Comparison of ENCODE assay signal across 8 cellular contexts in the genomic region with DNA sequence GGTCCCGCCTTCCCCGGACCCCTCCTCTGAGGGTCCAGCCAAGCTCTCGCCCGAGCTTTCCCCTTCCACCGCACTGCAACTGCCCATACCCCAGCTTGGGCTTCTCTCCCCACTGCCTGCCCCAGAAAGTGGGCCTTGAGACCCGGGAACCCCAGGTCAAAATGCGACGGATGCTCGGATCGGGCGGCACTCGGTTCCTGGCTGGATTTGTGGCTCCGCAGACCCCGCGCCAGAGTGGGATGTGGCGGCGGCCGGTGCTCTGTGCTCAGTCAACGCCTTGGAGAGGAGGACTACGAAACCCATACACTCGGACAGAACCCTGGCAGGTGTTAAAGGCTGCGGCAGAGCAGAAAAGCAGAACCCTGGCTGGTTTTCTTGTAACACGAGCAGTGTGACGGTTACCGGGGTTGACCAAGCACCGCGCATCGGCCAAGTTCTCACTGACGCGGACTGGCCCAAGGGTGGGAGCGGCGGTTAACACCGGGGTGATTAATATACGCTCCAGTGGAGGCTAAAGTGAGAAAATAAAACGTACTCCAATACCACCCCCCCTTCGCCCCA. TPM values are rescaled to one million over a fixed set of nuclear protein-coding genes. Genes with fewer than 3 reads are reported as not detected.
DNase-seq lines count a peak whose midpoint lies in the region; ATAC-seq and TF ChIP-seq lines count a peak whose summit lies in the region.

No MANE protein-coding gene starts in this region.

- H3K27me3 Mint-ChIP-seq in T-helper 2 cell treated with Interferon-gamma antibody and Interleukin-4, amounts not matched to agents 5 μg/mL and 100 μg/mL, for 36 hours (ENCODE audit: low read depth), result no peaks in the 10 kb centered on the region
- H3K27me3 Mint-ChIP-seq in activated naive CD8-positive, alpha-beta T cell treated with anti-CD3 and anti-CD28 coated beads, Interleukin-2, amount 10 ng/mL, durations not matched to agents 7 days and 5 days, result no peaks in the 10 kb centered on the region

- peak overlapping the region; percentile 63 for H3K27ac Mint-ChIP-seq in T-helper 2 cell treated with Interferon-gamma antibody and Interleukin-4, amounts not matched to agents 5 μg/mL and 100 μg/mL, for 36 hours
- H3K27ac Mint-ChIP-seq in activated naive CD8-positive, alpha-beta T cell treated with anti-CD3 and anti-CD28 coated beads, Interleukin-2, amount 10 ng/mL, durations not matched to agents 7 days and 5 days, result peak overlapping the region; percentile 41

- H3K27ac ChIP-seq in thyroid gland, result no peak overlapping the region

- H3K27me3 ChIP-seq in thyroid gland, result no peaks in the 10 kb centered on the region

- POLR2A ChIA-PET in activated naive CD8-positive, alpha-beta T cell treated with anti-CD3 and anti-CD28 coated beads, Interleukin-2, amount 10 ng/mL, durations not matched to agents 7 days and 5 days (lab: Charles Lee), result interaction anchor here (1.2 kb wide), 1 partner anchor 18 kb away, joined by 3 read pairs; no protein-coding TSS in a partner anchor

- DNase-seq in T-helper 2 cell treated with Interferon-gamma antibody and Interleukin-4, amounts not matched to agents 5 μg/mL and 100 μg/mL, for 36 hours (ENCODE audit: low spot score), result no peak
- no peak for DNase-seq in T-helper 2 cell
- DNase-seq in activated naive CD8-positive, alpha-beta T cell treated with anti-CD3 and anti-CD28 coated beads, Interleukin-2, amount 10 ng/mL, durations not matched to agents 7 days and 5 days, result no peak
- DNase-seq in iris pigment epithelial cell (ENCODE audit: low read depth), result peak; percentile 42
- DNase-seq in thyroid gland, result peak; percentile 47 to 62
- DNase-seq in central memory CD4-positive, alpha-beta T cell, result no peak
- DNase-seq in pons (ENCODE audit: low spot score), result no peak

- H3K4me1 Mint-ChIP-seq in T-helper 2 cell treated with Interferon-gamma antibody and Interleukin-4, amounts not matched to agents 5 μg/mL and 100 μg/mL, for 36 hours (ENCODE audit: low read depth), result peaks cover 11% of the 10 kb centered on the region
- peaks cover 13% of the 10 kb centered on the region for H3K4me1 Mint-ChIP-seq in activated naive CD8-positive, alpha-beta T cell treated with anti-CD3 and anti-CD28 coated beads, Interleukin-2, amount 10 ng/mL, durations not matched to agents 7 days and 5 days

- H3K36me3 Mint-ChIP-seq in T-helper 2 cell treated with Interferon-gamma antibody and Interleukin-4, amounts not matched to agents 5 μg/mL and 100 μg/mL, for 36 hours (ENCODE audit: low read depth), result peaks cover 51% of the 10 kb centered on the region
- peaks cover 44% of the 10 kb centered on the region for H3K36me3 Mint-ChIP-seq in activated naive CD8-positive, alpha-beta T cell treated with anti-CD3 and anti-CD28 coated beads, Interleukin-2, amount 10 ng/mL, durations not matched to agents 7 days and 5 days

- H3K4me1 ChIP-seq in thyroid gland, result peaks cover 9 to 11% of the 10 kb centered on the region in 2 donors

- no peaks in the 10 kb centered on the region for H3K9me3 Mint-ChIP-seq in T-helper 2 cell treated with Interferon-gamma antibody and Interleukin-4, amounts not matched to agents 5 μg/mL and 100 μg/mL, for 36 hours
- H3K9me3 Mint-ChIP-seq in activated naive CD8-positive, alpha-beta T cell treated with anti-CD3 and anti-CD28 coated beads, Interleukin-2, amount 10 ng/mL, durations not matched to agents 7 days and 5 days, result no peaks in the 10 kb centered on the region

- H3K9me3 ChIP-seq in thyroid gland, result no peaks in the 10 kb centered on the region

- 9 to 21% methylated on average over 30 to 36 of the region's 36 CpGs for WGBS in thyroid gland, 2 donors

- intact Hi-C loops in thyroid gland (cut with DNase I), result no loop called here

- peak overlapping the region; percentile 40 for H3K4me3 Mint-ChIP-seq in T-helper 2 cell treated with Interferon-gamma antibody and Interleukin-4, amounts not matched to agents 5 μg/mL and 100 μg/mL, for 36 hours
- H3K4me3 Mint-ChIP-seq in activated naive CD8-positive, alpha-beta T cell treated with anti-CD3 and anti-CD28 coated beads, Interleukin-2, amount 10 ng/mL, durations not matched to agents 7 days and 5 days, result peak overlapping the region; percentile 42

- TF ChIP-seq CTCF in thyroid gland (IDR thresholded peaks at IDR 0.05), result no peak

- ATAC-seq in activated naive CD8-positive, alpha-beta T cell treated with anti-CD3 and anti-CD28 coated beads, Interleukin-2, amount 10 ng/mL, durations not matched to agents 7 days and 5 days (ENCODE audit: low read depth), result no peak
- no peak for ATAC-seq in HG03097 (IDR thresholded peaks at IDR 0.05; ENCODE audit: low FRiP score, unreplicated experiment)

- no peaks in the 10 kb centered on the region for H3K36me3 ChIP-seq in thyroid gland

- TF ChIP-seq POLR2A in thyroid gland (IDR thresholded peaks at IDR 0.05), result no peak

- peak overlapping the region in 2 of 3 donors; percentile 34 to 61 for H3K4me3 ChIP-seq in thyroid gland (replicated peaks in 1 of 3)

RNA-seq across cellular contexts. Expression of a gene that starts 0.9 kb away (rescaled TPM):
- total RNA-seq in activated naive CD8-positive, alpha-beta T cell treated with anti-CD3 and anti-CD28 coated beads, Interleukin-2, amount 10 ng/mL, durations not matched to agents 7 days and 5 days, result 10 to 100 TPM; 76.8 to 77.5 TPM
- 10 to 100 TPM; 13.6 to 31.8 (median 17.9) TPM for total RNA-seq in thyroid gland

RNA-seq across cellular contexts. Expression of a gene that starts 17.2 kb away (rescaled TPM):
- 10 to 100 TPM; 19.8 to 21.9 TPM for total RNA-seq in activated naive CD8-positive, alpha-beta T cell treated with anti-CD3 and anti-CD28 coated beads, Interleukin-2, amount 10 ng/mL, durations not matched to agents 7 days and 5 days
- 10 to 100 TPM; 10.3 to 16.3 (median 13.1) TPM for total RNA-seq in thyroid gland

Comparison
In these comparisons a context has a peak if more than half of its experiments do, and no peak if none do; other contexts are left out.
1. DNase-seq: peak in iris pigment epithelial cell (single experiment) and thyroid gland (2 of 2); none in T-helper 2 cell treated with Interferon-gamma antibody and Interleukin-4, amounts not matched to agents 5 μg/mL and 100 μg/mL, for 36 hours (single experiment), T-helper 2 cell (0 of 5), activated naive CD8-positive, alpha-beta T cell treated with anti-CD3 and anti-CD28 coated beads, Interleukin-2, amount 10 ng/mL, durations not matched to agents 7 days and 5 days (single experiment), central memory CD4-positive, alpha-beta T cell (single experiment) and pons (single experiment).